ENCODE assay signal across 7 cellular contexts in genomic region chr9:131366745-131367401, GRCh38. TPM values are rescaled to one million over a fixed set of nuclear protein-coding genes. Genes with fewer than 3 reads are reported as not detected.
DNase-seq lines count a peak whose midpoint lies in the region; ATAC-seq and TF ChIP-seq lines count a peak whose summit lies in the region.

No MANE protein-coding gene starts in this region.

- H3K9me3 ChIP-seq in heart left ventricle (no peaks in the 10 kb centered on the region), skeletal muscle satellite cell (replicated peaks; ENCODE audit: low read length) (no peaks in the 10 kb centered on the region)

- intact Hi-C loops in heart left ventricle (cut with DNase I) = loop anchor here in 4 of 10 donors (5.0 to 10.0 kb wide), 3 partner anchors 110 to 378 kb away; partner anchors contain the start of gene RAPGEF1 (in 1 of the 4)

- WGBS in heart left ventricle, 4 donors = 27 to 40% (median 31%) methylated on average over 6 of the region's 6 CpGs

- no peak for TF ChIP-seq POLR2A in heart left ventricle (IDR thresholded peaks at IDR 0.05)

- H3K27me3 ChIP-seq in heart left ventricle (no peaks in the 10 kb centered on the region), skeletal muscle satellite cell (ENCODE audit: control insufficient read depth, insufficient read depth, low read length) (no peaks in the 10 kb centered on the region)

- peak; percentile 72 to 80 (median 78) for ATAC-seq in heart left ventricle
- ATAC-seq in HG02938 (IDR thresholded peaks at IDR 0.05; ENCODE audit: unreplicated experiment) = no peak

- H3K9ac ChIP-seq in skeletal muscle satellite cell (ENCODE audit: low read depth, low read length) = no peak overlapping the region

- H3K27ac ChIP-seq in heart left ventricle = no peak overlapping the region

- TF ChIP-seq CTCF in heart left ventricle (IDR thresholded peaks at IDR 0.05) = peak in 10 of 12 donors; percentile 20 to 59 (median 52)

- peak; percentile 63 for DNase-seq in H4 (ENCODE audit: low spot score)
- DNase-seq in SK-MEL-5 (ENCODE audit: low read depth, low spot score) = peak; percentile 69
- DNase-seq in heart left ventricle = peak in 3 of 5 donors; percentile 39 to 55 (median 49)
- DNase-seq in NCI-H2081 treated with DMSO at 0.1 percent for 48 hours (lab: John Stamatoyannopoulos, UW) = no peak
- DNase-seq in GDM1 (lab: John Stamatoyannopoulos, UW) = no peak

- H3K4me1 ChIP-seq in heart left ventricle = peaks cover 0 to 19% (median 4%) of the 10 kb centered on the region in 12 donors
- H3K4me1 ChIP-seq in skeletal muscle satellite cell (ENCODE audit: control insufficient read depth, insufficient read depth, low read length) = peaks cover 4% of the 10 kb centered on the region

- no peak overlapping the region for H3K4me3 ChIP-seq in heart left ventricle
- H3K4me3 ChIP-seq in skeletal muscle satellite cell (ENCODE audit: low read length) = no peak overlapping the region

- no peaks in the 10 kb centered on the region for H3K36me3 ChIP-seq in heart left ventricle
- no peaks in the 10 kb centered on the region for H3K36me3 ChIP-seq in skeletal muscle satellite cell (ENCODE audit: insufficient read depth, low read length)

- H3K4me2 ChIP-seq in skeletal muscle satellite cell (ENCODE audit: low read length) = peak overlapping the region; percentile 46

- in situ Hi-C loops in SK-MEL-5 (cut with HindIII; ENCODE audit: low pct_unique_long_range_greater_than_20kb, low sequenced_read_pairs) = no loop called here

RNA-seq across cellular contexts. Expression of gene PRRC2B, which starts 27.0 kb away (rescaled TPM):
- total RNA-seq in H4 (2014; rRNA removed; shearing (Covaris generic)) = 26.2 and 33.1 TPM in 2 replicates
- total RNA-seq in SK-MEL-5 (2014; rRNA removed; shearing (Covaris generic)) = 40.1 and 68.0 TPM in 2 replicates
- 133 and 183 TPM in 2 replicates for polyA plus RNA-seq in SK-MEL-5 (2015; cell fraction: cytosol; rRNA removed)
- polyA plus RNA-seq in SK-MEL-5 (2015; cell fraction: nucleus; rRNA removed) = 123 and 153 TPM in 2 replicates
- 100 to 1,000 TPM in 8 of 9 donors, 10 to 100 TPM in 1; 88.2 to 193 (median 126) TPM for total RNA-seq in heart left ventricle
- polyA plus RNA-seq in heart left ventricle = 10 to 100 TPM; 59.9 to 71.2 TPM
- 51.7 and 54.2 TPM in 2 replicates for total RNA-seq in skeletal muscle satellite cell (2012; rRNA removed)

Comparison
In these comparisons a context has a peak if more than half of its experiments do, and no peak if none do; other contexts are left out.
1. DNase-seq: peak in H4 (single experiment), SK-MEL-5 (single experiment) and heart left ventricle (3 of 5); none in NCI-H2081 treated with DMSO at 0.1 percent for 48 hours (single experiment) and GDM1 (single experiment).